In the genomic region with DNA sequence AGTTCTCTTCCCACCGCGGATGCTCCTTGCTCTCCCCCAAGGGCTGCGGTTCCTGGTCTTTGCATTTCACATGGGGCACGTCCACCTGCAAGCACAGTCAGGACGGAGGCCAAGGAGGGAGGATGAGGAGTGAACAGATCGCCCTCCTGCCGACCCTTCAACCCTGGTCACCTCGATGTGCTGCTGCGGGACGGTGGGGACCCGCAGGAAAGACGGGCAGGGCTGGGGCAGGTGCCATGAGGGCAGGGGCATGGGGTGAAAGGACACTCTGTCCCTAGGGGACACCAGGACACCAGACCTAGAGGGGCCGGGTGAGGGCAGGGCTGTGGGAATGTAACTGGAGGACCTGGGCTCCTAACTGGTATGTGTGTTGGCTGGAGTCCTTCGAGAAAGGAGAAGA, we compare ENCODE assay signal across 18 cellular contexts. TPM values are rescaled to one million over a fixed set of nuclear protein-coding genes. Genes with fewer than 3 reads are reported as not detected.
DNase-seq lines count a peak whose midpoint lies in the region; ATAC-seq and TF ChIP-seq lines count a peak whose summit lies in the region.
"Had no signal": no experiment of that assay in that cellular context is flagged by ENCODE, and none has a peak within 500 bp of the region (broad histone marks: within the 10 kb centered on the region; RNA-seq: fewer than 3 reads in every experiment).

No MANE protein-coding gene starts in this region.

- H3K4me1 ChIP-seq in trophoblast cell (ENCODE audit: control insufficient read depth in 1 of 2, insufficient read depth in 2 of 2, low read length in 2 of 2) (peaks cover 4 to 8% of the 10 kb centered on the region in 2 experiments), endodermal cell (ENCODE audit: control insufficient read depth, insufficient read depth, low read length) (peaks cover 2% of the 10 kb centered on the region)

- H3K27me3 Mint-ChIP-seq in activated CD8-positive, alpha-beta memory T cell treated with anti-CD3 and anti-CD28 coated beads, Interleukin-2, amount 10 ng/mL, durations not matched to agents 7 days and 5 days, result no peaks in the 10 kb centered on the region
- H3K27me3 Mint-ChIP-seq in chondrocyte (ENCODE audit: low read depth) (no peaks in the 10 kb centered on the region), endodermal cell (ENCODE audit: insufficient read depth) (peaks cover 13% of the 10 kb centered on the region)

- no peak overlapping the region for H2BK5ac ChIP-seq in trophoblast cell (ENCODE audit: low read depth, low read length, poor library complexity)

- no peaks in the 10 kb centered on the region for H3K79me2 ChIP-seq in trophoblast cell (ENCODE audit: control insufficient read depth, insufficient read depth, low read length, poor library complexity)

- no CpG with 5 or more reads among the region's 14 CpGs for WGBS in trophoblast cell (ENCODE audit: extremely low coverage, insufficient coverage, insufficient read length)
- 89 to 97% methylated on average over 5 to 14 of the region's 14 CpGs for WGBS in endodermal cell (ENCODE audit: insufficient coverage in 1 of 2, insufficient read length in 1 of 2), 2 experiments

- no peaks in the 10 kb centered on the region for H3K27me3 ChIP-seq in trophoblast cell (ENCODE audit: insufficient read depth, low read length)
- no peaks in the 10 kb centered on the region for H3K27me3 ChIP-seq in endodermal cell (ENCODE audit: control insufficient read depth, insufficient read depth, low read length, poor library complexity, severe bottlenecking)
- H3K27me3 ChIP-seq: dorsolateral prefrontal cortex, esophagus muscularis mucosa, SJCRH30 had no signal

- no peak overlapping the region for H3K18ac ChIP-seq in trophoblast cell (ENCODE audit: low read length)

- H4K91ac ChIP-seq in trophoblast cell (ENCODE audit: low read depth, low read length), result no peak overlapping the region

- H3K4me3 ChIP-seq in trophoblast cell (ENCODE audit: low read depth, low read length) (peak overlapping the region; percentile 25), endodermal cell (ENCODE audit: low read length) (no peak overlapping the region)
- H3K4me3 ChIP-seq: SJCRH30 had no signal

- H3K9me3 ChIP-seq in KOPT-K1 (ENCODE audit: insufficient read depth, low read length, poor library complexity, severe bottlenecking) (no peaks in the 10 kb centered on the region), trophoblast cell (ENCODE audit: insufficient read depth, low read depth, low read length) (peaks cover 6% of the 10 kb centered on the region), endodermal cell (ENCODE audit: control insufficient read depth, low read length) (no peaks in the 10 kb centered on the region)
- H3K9me3 ChIP-seq: esophagus muscularis mucosa, left ventricle myocardium inferior, SJCRH30 had no signal

- no peaks in the 10 kb centered on the region for H3K9me3 Mint-ChIP-seq in activated CD8-positive, alpha-beta memory T cell treated with anti-CD3 and anti-CD28 coated beads, Interleukin-2, amount 10 ng/mL, durations not matched to agents 7 days and 5 days (ENCODE audit: low read depth)
- H3K9me3 Mint-ChIP-seq in chondrocyte (ENCODE audit: low read depth) (no peaks in the 10 kb centered on the region), endodermal cell (peaks cover 10% of the 10 kb centered on the region)

- H3K9ac ChIP-seq in trophoblast cell (ENCODE audit: low read length) (no peak overlapping the region), endodermal cell (ENCODE audit: extremely low read depth, low read length, poor library complexity, severe bottlenecking) (no peak overlapping the region)

- peaks cover 2% of the 10 kb centered on the region for H3K79me1 ChIP-seq in trophoblast cell (ENCODE audit: low read length)

- no peak overlapping the region for H3K14ac ChIP-seq in trophoblast cell (ENCODE audit: low read length)

- TF ChIP-seq CTCF in chondrocyte (IDR thresholded peaks at IDR 0.05), result no peak
- TF ChIP-seq CTCF in endodermal cell (conservative IDR thresholded peaks at IDR 0.05), result no peak

- H3K27ac Mint-ChIP-seq in activated CD8-positive, alpha-beta memory T cell treated with anti-CD3 and anti-CD28 coated beads, Interleukin-2, amount 10 ng/mL, durations not matched to agents 7 days and 5 days, result peak overlapping the region; percentile 86
- H3K27ac Mint-ChIP-seq in chondrocyte (ENCODE audit: unreplicated experiment) (no peak overlapping the region), endodermal cell (no peak overlapping the region)

- H3K36me3 ChIP-seq in KOPT-K1 (ENCODE audit: insufficient read depth, low read length) (peaks cover 14% of the 10 kb centered on the region), trophoblast cell (ENCODE audit: control insufficient read depth in 1 of 2, insufficient read depth in 2 of 2, low read length in 2 of 2) (peaks cover 11 to 12% of the 10 kb centered on the region in 2 experiments), endodermal cell (ENCODE audit: control insufficient read depth, insufficient read depth, low read length) (peaks cover 13% of the 10 kb centered on the region)

- CTCF ChIA-PET in activated CD8-positive, alpha-beta memory T cell treated with anti-CD3 and anti-CD28 coated beads, Interleukin-2, amount 10 ng/mL, durations not matched to agents 7 days and 5 days (lab: Charles Lee), result no interaction called here

- DNase-seq in activated CD8-positive, alpha-beta memory T cell treated with anti-CD3 and anti-CD28 coated beads, Interleukin-2, amount 10 ng/mL, durations not matched to agents 7 days and 5 days, result no peak
- DNase-seq in activated CD8-positive, alpha-beta memory T cell treated with anti-CD3 and anti-CD28 coated beads, Interleukin-2, amount 50 U/mL, for 4 hours, result no peak
- DNase-seq in chondrocyte (ENCODE audit: low spot score) (no peak), trophoblast cell (no peak), endodermal cell (no peak), NCI-H2081 (lab: John Stamatoyannopoulos, UW) (no peak)
- DNase-seq: activated CD4-positive, alpha-beta T cell treated with anti-CD3 and anti-CD28 coated beads, Interleukin-2, amount 50 U/mL, for 1 hour; dorsolateral prefrontal cortex; left ventricle myocardium inferior; NCI-H1436 treated with DMSO at 0.1 percent for 48 hours; NCI-H82; PC-3; SJCRH30; stimulated activated CD4-positive, alpha-beta T cell treated with anti-CD3 and anti-CD28 coated beads, Interleukin-12 subunit alpha, Interleukin-12 subunit beta, amount 100 ng/mL, for 4 hours; stimulated activated naive CD4-positive, alpha-beta T cell treated with Interleukin-2 at 50 U/mL for 16 hours had no signal

- no peak overlapping the region for H4K8ac ChIP-seq in trophoblast cell (ENCODE audit: low read depth, low read length)

- H3K4ac ChIP-seq in trophoblast cell (ENCODE audit: low read depth, low read length), result no peak overlapping the region

- H3K4me3 Mint-ChIP-seq in activated CD8-positive, alpha-beta memory T cell treated with anti-CD3 and anti-CD28 coated beads, Interleukin-2, amount 10 ng/mL, durations not matched to agents 7 days and 5 days, result no peak overlapping the region
- peak overlapping the region; percentile 67 for H3K4me3 Mint-ChIP-seq in chondrocyte (ENCODE audit: unreplicated experiment)
- no peak overlapping the region for H3K4me3 Mint-ChIP-seq in endodermal cell

- no peak overlapping the region for H4K12ac ChIP-seq in trophoblast cell (ENCODE audit: low read depth, low read length)

- no peak overlapping the region for H2BK120ac ChIP-seq in trophoblast cell (ENCODE audit: insufficient read depth, low read length, poor library complexity)

- no peak overlapping the region for H2AFZ ChIP-seq in trophoblast cell (ENCODE audit: insufficient read depth, low read length, poor library complexity)

- H2AK5ac ChIP-seq in trophoblast cell (ENCODE audit: low read length), result no peak overlapping the region

- ATAC-seq in activated CD8-positive, alpha-beta memory T cell treated with anti-CD3 and anti-CD28 coated beads, Interleukin-2, amount 10 ng/mL, durations not matched to agents 7 days and 5 days, result no peak
- ATAC-seq in GM19455 (IDR thresholded peaks at IDR 0.05; ENCODE audit: unreplicated experiment), result no peak

- H3K4me1 Mint-ChIP-seq in activated CD8-positive, alpha-beta memory T cell treated with anti-CD3 and anti-CD28 coated beads, Interleukin-2, amount 10 ng/mL, durations not matched to agents 7 days and 5 days, result peaks cover 43% of the 10 kb centered on the region
- peaks cover 8% of the 10 kb centered on the region for H3K4me1 Mint-ChIP-seq in chondrocyte (ENCODE audit: low read depth)
- peaks cover 11% of the 10 kb centered on the region for H3K4me1 Mint-ChIP-seq in endodermal cell

- no peak overlapping the region for H2BK12ac ChIP-seq in trophoblast cell (ENCODE audit: low read length)

- no peak overlapping the region for H3K4me2 ChIP-seq in trophoblast cell (ENCODE audit: low read length)

- H3K23ac ChIP-seq in trophoblast cell (ENCODE audit: low read length), result no peak overlapping the region

- H3K27ac ChIP-seq in KOPT-K1 (ENCODE audit: low read depth, low read length, poor library complexity, severe bottlenecking) (peak overlapping the region; percentile 74), trophoblast cell (ENCODE audit: low read depth, low read length) (no peak overlapping the region), endodermal cell (ENCODE audit: low read depth, low read length) (no peak overlapping the region)

- H3K36me3 Mint-ChIP-seq in activated CD8-positive, alpha-beta memory T cell treated with anti-CD3 and anti-CD28 coated beads, Interleukin-2, amount 10 ng/mL, durations not matched to agents 7 days and 5 days, result peaks cover 14% of the 10 kb centered on the region
- H3K36me3 Mint-ChIP-seq in chondrocyte (ENCODE audit: low read depth), result peaks cover 9% of the 10 kb centered on the region
- peaks cover 16% of the 10 kb centered on the region for H3K36me3 Mint-ChIP-seq in endodermal cell (ENCODE audit: low read depth)

RNA-seq across cellular contexts. Expression of gene SYCE2, which starts 0.8 kb away (rescaled TPM):
- 1 to 10 TPM; 2.2 to 2.5 TPM for total RNA-seq in activated CD8-positive, alpha-beta memory T cell treated with anti-CD3 and anti-CD28 coated beads, Interleukin-2, amount 10 ng/mL, durations not matched to agents 7 days and 5 days
- 0.53 TPM in 1 of 3 replicates, not detected in the others for total RNA-seq in chondrocyte
- polyA plus RNA-seq in trophoblast cell (2013), result 0.58 and 0.97 TPM in 2 replicates
- 1 to 10 TPM; 2.4 to 3.9 TPM for total RNA-seq in endodermal cell
- polyA plus RNA-seq in endodermal cell (2013, experiment 1 of 2), result 3.6 TPM
- polyA plus RNA-seq in endodermal cell (2013, experiment 2 of 2), result 4.3 TPM
- total RNA-seq: left ventricle myocardium inferior had no signal

RNA-seq across cellular contexts. Expression of gene FARSA, which starts 15.3 kb away (rescaled TPM):
- 100 to 1,000 TPM in 1 of 2 experiments, 10 to 100 TPM in 1; 96.6 to 131 TPM for total RNA-seq in activated CD8-positive, alpha-beta memory T cell treated with anti-CD3 and anti-CD28 coated beads, Interleukin-2, amount 10 ng/mL, durations not matched to agents 7 days and 5 days
- 46.4 to 53.3 TPM (median 47.4 TPM) in 3 replicates for total RNA-seq in chondrocyte
- polyA plus RNA-seq in trophoblast cell (2013), result 47.3 and 49.0 TPM in 2 replicates
- total RNA-seq in endodermal cell, result 10 to 100 TPM; 65.1 to 70.8 TPM
- 43.7 TPM for polyA plus RNA-seq in endodermal cell (2013, experiment 1 of 2)
- 40.0 TPM for polyA plus RNA-seq in endodermal cell (2013, experiment 2 of 2)

RNA-seq across cellular contexts. Expression of gene CALR, which starts 20.2 kb away (rescaled TPM):
- total RNA-seq in activated CD8-positive, alpha-beta memory T cell treated with anti-CD3 and anti-CD28 coated beads, Interleukin-2, amount 10 ng/mL, durations not matched to agents 7 days and 5 days, result 100 to 1,000 TPM; 745 to 898 TPM
- total RNA-seq in chondrocyte, result 1,165 to 1,556 TPM (median 1,179 TPM) in 3 replicates
- 2,017 and 2,072 TPM in 2 replicates for polyA plus RNA-seq in trophoblast cell (2013)
- 1,000 to 10,000 TPM in 1 of 2 donors, 100 to 1,000 TPM in 1; 873 to 1,303 TPM for total RNA-seq in endodermal cell
- 723 TPM for polyA plus RNA-seq in endodermal cell (2013, experiment 1 of 2)
- 735 TPM for polyA plus RNA-seq in endodermal cell (2013, experiment 2 of 2)

RNA-seq across cellular contexts. Expression of gene GCDH, which starts 27.3 kb away (rescaled TPM):
- 10 to 100 TPM; 38.7 to 46.1 TPM for total RNA-seq in activated CD8-positive, alpha-beta memory T cell treated with anti-CD3 and anti-CD28 coated beads, Interleukin-2, amount 10 ng/mL, durations not matched to agents 7 days and 5 days
- total RNA-seq in chondrocyte (13.2 to 21.3 TPM (median 14.4 TPM) in 3 replicates), endodermal cell (10 to 100 TPM; 58.1 to 62.9 TPM)
- 11.2 and 11.7 TPM in 2 replicates for polyA plus RNA-seq in trophoblast cell (2013)
- polyA plus RNA-seq in endodermal cell (2013, experiment 1 of 2), result 30.6 TPM
- 25.9 TPM for polyA plus RNA-seq in endodermal cell (2013, experiment 2 of 2)

RNA-seq across cellular contexts. Expression of gene RAD23A, which starts 27.4 kb away (rescaled TPM):
- total RNA-seq in activated CD8-positive, alpha-beta memory T cell treated with anti-CD3 and anti-CD28 coated beads, Interleukin-2, amount 10 ng/mL, durations not matched to agents 7 days and 5 days, result 100 to 1,000 TPM; 164 to 168 TPM
- total RNA-seq in chondrocyte (71.6 to 94.9 TPM (median 72.4 TPM) in 3 replicates), endodermal cell (100 to 1,000 TPM in 1 of 2 donors, 10 to 100 TPM in 1; 75.5 to 117 TPM)
- polyA plus RNA-seq in trophoblast cell (2013), result 91.0 and 92.1 TPM in 2 replicates
- 91.9 TPM for polyA plus RNA-seq in endodermal cell (2013, experiment 1 of 2)
- polyA plus RNA-seq in endodermal cell (2013, experiment 2 of 2), result 87.3 TPM
